8 cellular contexts compared by ENCODE assay signal in genomic region chr12:50220357-50221061, GRCh38. TPM values are rescaled to one million over a fixed set of nuclear protein-coding genes. Genes with fewer than 3 reads are reported as not detected.
DNase-seq lines count a peak whose midpoint lies in the region; ATAC-seq and TF ChIP-seq lines count a peak whose summit lies in the region.

No MANE protein-coding gene starts in this region.

- BruUV-seq in Panc1 (replicated peaks; lab: Mats Ljungman, UMichigan): no TSS peak

- H3K9me3 ChIP-seq in Panc1 (ENCODE audit: control insufficient read depth, insufficient read depth, low read depth, low read length): no peaks in the 10 kb centered on the region
- H3K9me3 ChIP-seq in naive thymus-derived CD4-positive, alpha-beta T cell (ENCODE audit: control insufficient read depth in 2 of 3, low read length in 3 of 3): no peaks in the 10 kb centered on the region

- H3K9me3 Mint-ChIP-seq in naive thymus-derived CD4-positive, alpha-beta T cell: no peaks in the 10 kb centered on the region

- intact Hi-C loops in Panc1 (cut with micrococcal nuclease; ENCODE audit: unreplicated experiment) (no loop called here), dorsolateral prefrontal cortex (cut with DNase I) (no loop called here)
- intact Hi-C loops in naive thymus-derived CD4-positive, alpha-beta T cell (cut with micrococcal nuclease): loop anchor here (1.0 to 5.0 kb wide), 4 partner anchors 8 to 182 kb away; partner anchors contain the start of gene LARP4 (in 2 of the 2)

- peak overlapping the region in 3 of 9 donors; percentile 63 to 90 (median 86) for H3K27ac Mint-ChIP-seq in naive thymus-derived CD4-positive, alpha-beta T cell

- DNase-seq in GM12864 (ENCODE audit: low read depth) (peak; percentile 54), HFF-Myc (ENCODE audit: extremely low read depth, low read depth) (no peak), Panc1 (ENCODE audit: low read depth, low spot score) (no peak), dorsolateral prefrontal cortex (no peak), AG08396 (ENCODE audit: low spot score) (no peak)
- peak in 4 of 9 donors; percentile 22 to 38 (median 26) for DNase-seq in naive thymus-derived CD4-positive, alpha-beta T cell
- DNase-seq in effector CD8-positive, alpha-beta T cell (lab: John Stamatoyannopoulos, UW): no peak

- POLR2A ChIA-PET in Panc1 (lab: Charles Lee): interaction anchor here (0.7 kb wide), 1 partner anchor 75 kb away, joined by 3 read pairs; no protein-coding TSS in a partner anchor
- POLR2A ChIA-PET in naive thymus-derived CD4-positive, alpha-beta T cell (lab: Charles Lee): interaction anchor here (0.5 to 3.3 kb wide), 5 partner anchors 9 to 139 kb away, joined by 3 to 44 read pairs (median 4); partner anchors contain the start of genes COX14 and SMARCD1

- CTCF ChIA-PET in Panc1 (lab: Charles Lee): interaction anchor here (1.1 kb wide), 2 partner anchors 10 to 196 kb away, joined by 3 to 5 read pairs; no protein-coding TSS in a partner anchor
- CTCF ChIA-PET in naive thymus-derived CD4-positive, alpha-beta T cell (lab: Charles Lee): interaction anchor here (1.5 to 3.4 kb wide), 4 partner anchors 8 to 136 kb away, joined by 4 to 17 read pairs (median 4); no protein-coding TSS in a partner anchor

- ATAC-seq in Panc1 (peak; percentile 35; the same call in 1 of the 2 replicates), GM19324 (IDR thresholded peaks at IDR 0.05; ENCODE audit: low FRiP score, unreplicated experiment) (no peak)
- ATAC-seq in naive thymus-derived CD4-positive, alpha-beta T cell: peak; percentile 57

- no peaks in the 10 kb centered on the region for H3K27me3 Mint-ChIP-seq in naive thymus-derived CD4-positive, alpha-beta T cell

- no peaks in the 10 kb centered on the region for H3K36me3 ChIP-seq in Panc1 (ENCODE audit: control insufficient read depth, insufficient read depth, low read length)
- no peaks in the 10 kb centered on the region for H3K36me3 ChIP-seq in naive thymus-derived CD4-positive, alpha-beta T cell (ENCODE audit: control insufficient read depth in 2 of 3, insufficient read depth in 3 of 3, low read length in 3 of 3)

- H3K27ac ChIP-seq in Panc1 (ENCODE audit: low read length) (peak overlapping the region; percentile 99), dorsolateral prefrontal cortex (peak overlapping the region in 48 of 59 donors; percentile 5 to 87 (median 70))
- H3K27ac ChIP-seq in naive thymus-derived CD4-positive, alpha-beta T cell (ENCODE audit: low read depth, low read length): peak overlapping the region; percentile 74

- H3K4me3 ChIP-seq in GM12864 (ENCODE audit: low read depth, low read length) (peak overlapping the region; percentile 68), HFF-Myc (replicated peaks; ENCODE audit: low read depth, low read length) (peak overlapping the region; percentile 90), Panc1 (ENCODE audit: low read depth in 2 of 2, low read length in 2 of 2) (peak overlapping the region; percentile 66 to 72), dorsolateral prefrontal cortex (peak overlapping the region in 49 of 59 donors; percentile 0 to 67 (median 44))
- H3K4me3 ChIP-seq in naive thymus-derived CD4-positive, alpha-beta T cell (ENCODE audit: low read length): peak overlapping the region; percentile 70

- in situ Hi-C loops in Panc1 (cut with HindIII; ENCODE audit: low pct_unique_long_range_greater_than_20kb, low sequenced_read_pairs): no loop called here

- H3K4me1 ChIP-seq in Panc1 (ENCODE audit: control insufficient read depth, insufficient read depth, low read length): peaks cover 33% of the 10 kb centered on the region
- H3K4me1 ChIP-seq in naive thymus-derived CD4-positive, alpha-beta T cell (ENCODE audit: control insufficient read depth in 2 of 2, insufficient read depth in 2 of 2, low read length in 2 of 2): peaks cover 14 to 26% of the 10 kb centered on the region in 2 donors

- TF ChIP-seq CTCF in GM12864 (IDR thresholded peaks at IDR 0.05; ENCODE audit: low read depth, low read length, missing control alignments): no peak
- no peak for TF ChIP-seq CTCF in HFF-Myc (IDR thresholded peaks at IDR 0.05; ENCODE audit: low read depth, low read length, missing control alignments)
- no peak for TF ChIP-seq CTCF in Panc1 (IDR thresholded peaks at IDR 0.05)
- no peak for TF ChIP-seq CTCF in dorsolateral prefrontal cortex (IDR thresholded peaks at IDR 0.05 in 54 of 56, conservative IDR thresholded peaks at IDR 0.05 in 2 of 56; ENCODE audit: low read depth in 1 of 56, partially characterized antibody in 56 of 56)

- peak overlapping the region in 2 of 10 donors; percentile 21 to 65 for H3K4me3 Mint-ChIP-seq in naive thymus-derived CD4-positive, alpha-beta T cell

- H3K36me3 Mint-ChIP-seq in naive thymus-derived CD4-positive, alpha-beta T cell: peaks cover 0 to 4% (median 1%) of the 10 kb centered on the region in 5 donors

- H3K4me1 Mint-ChIP-seq in naive thymus-derived CD4-positive, alpha-beta T cell: peaks cover 8 to 45% (median 34%) of the 10 kb centered on the region in 7 donors

- H3K27me3 ChIP-seq in Panc1 (ENCODE audit: control insufficient read depth, insufficient read depth, low read length) (no peaks in the 10 kb centered on the region), dorsolateral prefrontal cortex (no peaks in the 10 kb centered on the region)
- no peaks in the 10 kb centered on the region for H3K27me3 ChIP-seq in naive thymus-derived CD4-positive, alpha-beta T cell (ENCODE audit: control insufficient read depth in 2 of 2, insufficient read depth in 2 of 2, low read length in 2 of 2)

RNA-seq across cellular contexts. Expression of gene CERS5, which starts 53.3 kb away (rescaled TPM):
- total RNA-seq in Panc1 (2021; ENCODE audit: unreplicated experiment): 50.5 TPM
- 40.1 TPM for polyA plus RNA-seq in Panc1 (2012; ENCODE audit: insufficient read length)
- total RNA-seq in dorsolateral prefrontal cortex: 100 to 1,000 TPM in 13 of 120 experiments, 10 to 100 TPM in 107; 48.2 to 123 (median 77.2) TPM
- 10 to 100 TPM; 41.0 to 52.2 (median 47.7) TPM for total RNA-seq in naive thymus-derived CD4-positive, alpha-beta T cell
- 10 to 100 TPM; 33.7 to 38.1 TPM for polyA plus RNA-seq in naive thymus-derived CD4-positive, alpha-beta T cell

Comparison
In these comparisons a context has a peak if more than half of its experiments do, and no peak if none do; other contexts are left out.
1. intact Hi-C loops: an anchor here in naive thymus-derived CD4-positive, alpha-beta T cell (1.0 to 5.0 kb wide); none called in Panc1 and dorsolateral prefrontal cortex.